8 cellular contexts compared by ENCODE assay signal in genomic region chr3:185936814-185937688, GRCh38. TPM values are rescaled to one million over a fixed set of nuclear protein-coding genes. Genes with fewer than 3 reads are reported as not detected.
DNase-seq lines count a peak whose midpoint lies in the region; ATAC-seq and TF ChIP-seq lines count a peak whose summit lies in the region.

No MANE protein-coding gene starts in this region.

- TF ChIP-seq CTCF in Peyer's patch (IDR thresholded peaks at IDR 0.05) = no peak

- peaks cover 0 to 33% (median 13%) of the 10 kb centered on the region in 4 donors for H3K4me1 ChIP-seq in Peyer's patch

- H3K4me3 Mint-ChIP-seq in naive B cell = peak overlapping the region; percentile 97 to 100 (median 100)
- H3K4me3 Mint-ChIP-seq in stimulated activated effector memory CD8-positive, alpha-beta T cell treated with anti-CD3 and anti-CD28 coated beads, Interleukin-12 subunit alpha, Interleukin-12 subunit beta, amount 100 ng/mL, for 72 hours = peak overlapping the region; percentile 100

- peak overlapping the region; percentile 99 to 100 (median 99) for H3K27ac ChIP-seq in Peyer's patch

- H3K4me1 Mint-ChIP-seq in naive B cell = peaks cover 35 to 48% (median 44%) of the 10 kb centered on the region in 3 donors
- peaks cover 51% of the 10 kb centered on the region for H3K4me1 Mint-ChIP-seq in stimulated activated effector memory CD8-positive, alpha-beta T cell treated with anti-CD3 and anti-CD28 coated beads, Interleukin-12 subunit alpha, Interleukin-12 subunit beta, amount 100 ng/mL, for 72 hours

- H3K27ac Mint-ChIP-seq in naive B cell = peak overlapping the region; percentile 99 to 100 (median 100)
- H3K27ac Mint-ChIP-seq in stimulated activated effector memory CD8-positive, alpha-beta T cell treated with anti-CD3 and anti-CD28 coated beads, Interleukin-12 subunit alpha, Interleukin-12 subunit beta, amount 100 ng/mL, for 72 hours = peak overlapping the region; percentile 100

- no peaks in the 10 kb centered on the region for H3K9me3 ChIP-seq in Peyer's patch

- peaks cover 0 to 9% (median 0%) of the 10 kb centered on the region in 7 donors for H3K9me3 Mint-ChIP-seq in naive B cell
- no peaks in the 10 kb centered on the region for H3K9me3 Mint-ChIP-seq in stimulated activated effector memory CD8-positive, alpha-beta T cell treated with anti-CD3 and anti-CD28 coated beads, Interleukin-12 subunit alpha, Interleukin-12 subunit beta, amount 100 ng/mL, for 72 hours

- H3K36me3 Mint-ChIP-seq in naive B cell = peaks cover 11 to 12% of the 10 kb centered on the region in 2 donors
- H3K36me3 Mint-ChIP-seq in stimulated activated effector memory CD8-positive, alpha-beta T cell treated with anti-CD3 and anti-CD28 coated beads, Interleukin-12 subunit alpha, Interleukin-12 subunit beta, amount 100 ng/mL, for 72 hours = peaks cover 64% of the 10 kb centered on the region

- DNase-seq in DMS 273 treated with DMSO at 0.1 percent for 48 hours (lab: John Stamatoyannopoulos, UW) (peak; percentile 72), Kasumi-1 (lab: John Stamatoyannopoulos, UW) (peak; percentile 66 to 69), Peyer's patch (peak; percentile 87 to 95 (median 90)), activated T-helper 1 cell treated with Interleukin-2 at 50 U/mL for 16 hours (ENCODE audit: low read depth) (peak; percentile 78), fibroblast of gingiva (ENCODE audit: low read depth) (peak; percentile 87), naive B cell (peak; percentile 86)
- peak; percentile 76 to 91 for DNase-seq in stimulated activated effector memory CD8-positive, alpha-beta T cell treated with anti-CD3 and anti-CD28 coated beads, Interleukin-12 subunit alpha, Interleukin-12 subunit beta, amount 100 ng/mL, for 72 hours (ENCODE audit: low spot score in 2 of 2)

- peak in 1 of 2 donors; percentile 6 for TF ChIP-seq POLR2A in Peyer's patch (IDR thresholded peaks at IDR 0.05)

- H3K36me3 ChIP-seq in Peyer's patch = no peaks in the 10 kb centered on the region

- H3K4me3 ChIP-seq in Peyer's patch = peak overlapping the region; percentile 79 to 99 (median 92)

- H3K27me3 ChIP-seq in Peyer's patch = no peaks in the 10 kb centered on the region

- no peaks in the 10 kb centered on the region for H3K27me3 Mint-ChIP-seq in naive B cell

- ATAC-seq in GM21825 (IDR thresholded peaks at IDR 0.05; ENCODE audit: unreplicated experiment) = peak; percentile 32
- peak; percentile 65 to 67 for ATAC-seq in naive B cell (ENCODE audit: low read depth in 2 of 2)
- ATAC-seq in stimulated activated effector memory CD8-positive, alpha-beta T cell treated with anti-CD3 and anti-CD28 coated beads, Interleukin-12 subunit alpha, Interleukin-12 subunit beta, amount 100 ng/mL, for 72 hours = peak; percentile 75

RNA-seq across cellular contexts. Expression of gene TRA2B, which starts 0.8 kb away (rescaled TPM):
- total RNA-seq in Peyer's patch = 100 to 1,000 TPM; 117 to 217 (median 144) TPM
- 100 to 1,000 TPM; 190 to 378 (median 318) TPM for polyA plus RNA-seq in naive B cell (ENCODE audit: low read depth in 6 of 6)

Comparison
In these comparisons a context has a peak if more than half of its experiments do, and no peak if none do; other contexts are left out.
1. Peak in every context shown above with its lines: DNase-seq, ATAC-seq, H3K4me3 ChIP-seq and H3K27ac ChIP-seq.